ENCODE assay signal across 12 cellular contexts in the genomic region with DNA sequence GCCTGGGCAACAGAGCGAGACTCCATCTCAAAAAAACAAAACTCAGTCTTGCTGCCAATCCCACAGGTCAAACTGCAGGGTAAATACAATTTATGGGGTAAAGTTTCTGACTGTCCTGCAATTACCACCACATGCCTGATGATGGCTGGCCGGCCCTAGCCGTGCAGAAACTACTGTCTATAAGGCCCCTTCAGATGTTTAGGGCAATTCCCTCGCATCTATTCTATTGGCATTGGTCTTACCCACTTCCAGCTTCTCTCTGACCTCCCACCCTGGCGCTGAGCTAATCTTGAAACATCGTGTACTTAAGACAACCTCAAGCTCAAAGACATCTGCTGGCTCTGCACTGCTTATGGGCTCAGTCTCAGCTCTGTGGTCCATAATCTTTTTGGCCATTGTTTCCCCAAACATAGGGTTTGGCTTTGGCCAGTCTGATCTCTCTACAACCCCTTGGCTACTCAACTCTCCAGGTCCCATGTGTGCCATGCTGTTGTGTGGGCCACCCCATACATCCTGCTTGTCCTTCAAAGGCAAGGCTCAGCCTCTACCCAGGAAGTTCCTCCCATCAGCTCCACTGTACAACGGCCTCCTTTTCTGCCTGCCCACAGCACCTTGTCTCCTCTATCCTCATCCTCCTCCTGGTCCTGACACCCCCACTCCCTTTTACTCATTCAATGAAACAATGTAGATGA. TPM values are rescaled to one million over a fixed set of nuclear protein-coding genes. Genes with fewer than 3 reads are reported as not detected.
DNase-seq lines count a peak whose midpoint lies in the region; ATAC-seq and TF ChIP-seq lines count a peak whose summit lies in the region.
"Had no signal": no experiment of that assay in that cellular context is flagged by ENCODE, and none has a peak within 500 bp of the region (broad histone marks: within the 10 kb centered on the region; RNA-seq: fewer than 3 reads in every experiment).

No MANE protein-coding gene starts in this region.

- H3K9ac ChIP-seq in skeletal muscle tissue (ENCODE audit: low read depth in 1 of 3, low read length in 3 of 3) (no peak overlapping the region), trophoblast cell (ENCODE audit: low read length) (no peak overlapping the region)

- no peak overlapping the region for H2BK12ac ChIP-seq in trophoblast cell (ENCODE audit: low read length)

- no peaks in the 10 kb centered on the region for H3K27me3 Mint-ChIP-seq in activated CD4-positive, alpha-beta T cell treated with anti-CD3 and anti-CD28 coated beads for 36 hours
- H3K27me3 Mint-ChIP-seq in effector memory CD8-positive, alpha-beta T cell, result no peaks in the 10 kb centered on the region

- H3K4me1 ChIP-seq in skeletal muscle tissue (ENCODE audit: control insufficient read depth in 3 of 3, insufficient read depth in 3 of 3, low read length in 3 of 3) (peaks cover 48 to 64% (median 57%) of the 10 kb centered on the region in 3 donors), lower lobe of right lung (peaks cover 82% of the 10 kb centered on the region), trophoblast cell (ENCODE audit: control insufficient read depth in 1 of 2, insufficient read depth in 2 of 2, low read length in 2 of 2) (peaks cover 6 to 10% of the 10 kb centered on the region in 2 experiments)

- H3K27me3 ChIP-seq in skeletal muscle tissue (ENCODE audit: control insufficient read depth in 3 of 3, insufficient read depth in 3 of 3, low read length in 3 of 3) (no peaks in the 10 kb centered on the region), lower lobe of right lung (ENCODE audit: low read depth) (no peaks in the 10 kb centered on the region), trophoblast cell (ENCODE audit: insufficient read depth, low read length) (no peaks in the 10 kb centered on the region)

- peaks cover 0 to 2% (median 1%) of the 10 kb centered on the region in 3 donors for H3K36me3 ChIP-seq in skeletal muscle tissue (ENCODE audit: control insufficient read depth in 3 of 3, insufficient read depth in 3 of 3, low read length in 3 of 3)
- H3K36me3 ChIP-seq in lower lobe of right lung, result no peaks in the 10 kb centered on the region
- no peaks in the 10 kb centered on the region for H3K36me3 ChIP-seq in trophoblast cell (ENCODE audit: control insufficient read depth in 1 of 2, insufficient read depth in 2 of 2, low read length in 2 of 2)

- H3K9me3 ChIP-seq in skeletal muscle tissue (ENCODE audit: control insufficient read depth in 3 of 3, low read length in 3 of 3) (no peaks in the 10 kb centered on the region), lower lobe of right lung (no peaks in the 10 kb centered on the region), trophoblast cell (ENCODE audit: insufficient read depth, low read depth, low read length) (no peaks in the 10 kb centered on the region)

- H3K36me3 Mint-ChIP-seq in activated CD4-positive, alpha-beta T cell treated with anti-CD3 and anti-CD28 coated beads for 36 hours (ENCODE audit: low read depth), result peaks cover 62% of the 10 kb centered on the region
- H3K36me3 Mint-ChIP-seq in effector memory CD8-positive, alpha-beta T cell (ENCODE audit: insufficient read depth), result peaks cover 17% of the 10 kb centered on the region

- no peak overlapping the region for H2BK5ac ChIP-seq in trophoblast cell (ENCODE audit: low read depth, low read length, poor library complexity)

- no peak overlapping the region for H2AK5ac ChIP-seq in trophoblast cell (ENCODE audit: low read length)

- H3K4me1 Mint-ChIP-seq in activated CD4-positive, alpha-beta T cell treated with anti-CD3 and anti-CD28 coated beads for 36 hours, result peaks cover 88% of the 10 kb centered on the region
- H3K4me1 Mint-ChIP-seq in effector memory CD8-positive, alpha-beta T cell (ENCODE audit: low read depth in 2 of 2), result peaks cover 57 to 69% of the 10 kb centered on the region in 2 donors

- no CpG with 5 or more reads among the region's 7 CpGs for WGBS in trophoblast cell (ENCODE audit: extremely low coverage, insufficient coverage, insufficient read length)

- POLR2A ChIA-PET in activated CD4-positive, alpha-beta T cell treated with anti-CD3 and anti-CD28 coated beads for 36 hours (lab: Charles Lee), result interaction anchor here (0.8 kb wide), 1 partner anchor 12 kb away, joined by 3 read pairs; no protein-coding TSS in a partner anchor

- H3K23ac ChIP-seq in trophoblast cell (ENCODE audit: low read length), result no peak overlapping the region

- no peak overlapping the region for H4K8ac ChIP-seq in trophoblast cell (ENCODE audit: low read depth, low read length)

- H4K12ac ChIP-seq in trophoblast cell (ENCODE audit: low read depth, low read length), result no peak overlapping the region

- peak overlapping the region; percentile 42 for H3K27ac ChIP-seq in skeletal muscle tissue (ENCODE audit: low read depth, low read length)
- no peak overlapping the region for H3K27ac ChIP-seq in lower lobe of right lung
- H3K27ac ChIP-seq in trophoblast cell (ENCODE audit: low read depth, low read length), result no peak overlapping the region
- H3K27ac ChIP-seq: HL-60 had no signal

- ATAC-seq in activated CD4-positive, alpha-beta T cell treated with anti-CD3 and anti-CD28 coated beads for 36 hours, result no peak
- ATAC-seq in effector memory CD8-positive, alpha-beta T cell (replicated peaks), result no peak
- no peak for ATAC-seq in lower lobe of right lung

- H2BK120ac ChIP-seq in trophoblast cell (ENCODE audit: insufficient read depth, low read length, poor library complexity), result no peak overlapping the region

- H2AFZ ChIP-seq in trophoblast cell (ENCODE audit: insufficient read depth, low read length, poor library complexity), result no peak overlapping the region

- H3K4me3 ChIP-seq in skeletal muscle tissue (ENCODE audit: low read length in 3 of 3), result no peak overlapping the region
- H3K4me3 ChIP-seq in lower lobe of right lung, result no peak overlapping the region
- H3K4me3 ChIP-seq in trophoblast cell (ENCODE audit: low read depth, low read length), result no peak overlapping the region

- H3K27ac Mint-ChIP-seq in activated CD4-positive, alpha-beta T cell treated with anti-CD3 and anti-CD28 coated beads for 36 hours, result peak overlapping the region; percentile 73
- peak overlapping the region; percentile 62 to 67 for H3K27ac Mint-ChIP-seq in effector memory CD8-positive, alpha-beta T cell

- H3K4me2 ChIP-seq in trophoblast cell (ENCODE audit: low read length), result no peak overlapping the region

- H3K4me3 Mint-ChIP-seq in activated CD4-positive, alpha-beta T cell treated with anti-CD3 and anti-CD28 coated beads for 36 hours, result no peak overlapping the region
- H3K4me3 Mint-ChIP-seq in effector memory CD8-positive, alpha-beta T cell, result peak overlapping the region; percentile 11 to 54

- H3K9me3 Mint-ChIP-seq in activated CD4-positive, alpha-beta T cell treated with anti-CD3 and anti-CD28 coated beads for 36 hours (ENCODE audit: low read depth), result no peaks in the 10 kb centered on the region
- H3K9me3 Mint-ChIP-seq in effector memory CD8-positive, alpha-beta T cell, result no peaks in the 10 kb centered on the region

- no peaks in the 10 kb centered on the region for H3K79me2 ChIP-seq in trophoblast cell (ENCODE audit: control insufficient read depth, insufficient read depth, low read length, poor library complexity)

- CTCF ChIA-PET in activated CD4-positive, alpha-beta T cell treated with anti-CD3 and anti-CD28 coated beads for 36 hours (lab: Charles Lee), result interaction anchor here (0.8 to 2.2 kb wide), 3 partner anchors 13 to 80 kb away, joined by 3 to 8 read pairs (median 3); no protein-coding TSS in a partner anchor

- no peak overlapping the region for H3K14ac ChIP-seq in trophoblast cell (ENCODE audit: low read length)

- intact Hi-C loops in activated CD4-positive, alpha-beta T cell treated with anti-CD3 and anti-CD28 coated beads for 36 hours (cut with DNase I, micrococcal nuclease), result no loop called here
- intact Hi-C loops in lower lobe of right lung (cut with DNase I), result no loop called here

- no peaks in the 10 kb centered on the region for H3K79me1 ChIP-seq in trophoblast cell (ENCODE audit: low read length)

- H4K91ac ChIP-seq in trophoblast cell (ENCODE audit: low read depth, low read length), result no peak overlapping the region

- no peak for DNase-seq in activated CD4-positive, alpha-beta T cell treated with anti-CD3 and anti-CD28 coated beads for 36 hours
- no peak for DNase-seq in activated CD4-positive, alpha-beta T cell treated with anti-CD3 and anti-CD28 coated beads, Interleukin-2, amount 50 U/mL, for 48 hours
- DNase-seq in NCI-H82 treated with DMSO at 0.1 percent for 48 hours (lab: John Stamatoyannopoulos, UW; ENCODE audit: unreplicated experiment) (peak; percentile 67), H4 (ENCODE audit: low spot score) (no peak), lower lobe of right lung (no peak), trophoblast cell (no peak)
- DNase-seq in effector memory CD8-positive, alpha-beta T cell, result no peak
- DNase-seq: NCI-H1092 treated with DMSO at 0.1 percent for 48 hours had no signal

- no peak overlapping the region for H3K4ac ChIP-seq in trophoblast cell (ENCODE audit: low read depth, low read length)

- H3K18ac ChIP-seq in trophoblast cell (ENCODE audit: low read length), result no peak overlapping the region

- TF ChIP-seq CTCF in lower lobe of right lung (IDR thresholded peaks at IDR 0.05), result no peak

RNA-seq across cellular contexts. Expression of a gene that starts 16.6 kb away (rescaled TPM):
- total RNA-seq in activated CD4-positive, alpha-beta T cell treated with anti-CD3 and anti-CD28 coated beads for 36 hours, result 10 to 100 TPM; 50.3 to 52.5 TPM
- total RNA-seq in skeletal muscle tissue (1.6 TPM), lower lobe of right lung (9.3 TPM)
- total RNA-seq in H4 (2014; rRNA removed; shearing (Covaris generic)), result 4.3 and 4.6 TPM in 2 replicates
- 1.1 and 1.3 TPM in 2 replicates for polyA plus RNA-seq in trophoblast cell (2013)

RNA-seq across cellular contexts. Expression of a gene that starts 38.3 kb away (rescaled TPM):
- under 1 TPM; 0.21 to 0.25 TPM for total RNA-seq in activated CD4-positive, alpha-beta T cell treated with anti-CD3 and anti-CD28 coated beads for 36 hours
- total RNA-seq in skeletal muscle tissue (not detected), lower lobe of right lung (not detected)
- total RNA-seq in H4 (2014; rRNA removed; shearing (Covaris generic)), result 0.21 TPM in 1 of 2 replicates, not detected in the other
- polyA plus RNA-seq in trophoblast cell (2013), result not detected in 2 replicates
- total RNA-seq: A673, endothelial cell of umbilical vein had no signal
- polyA plus RNA-seq: endothelial cell of umbilical vein had no signal
